Comparison of ENCODE assay signal across 1 cellular context in genomic region chr1:29893036-29893723, GRCh38.
TF ChIP-seq lines count a peak whose summit lies in the region.

No MANE protein-coding gene starts in this region.

TF ChIP-seq in WTC11, 78 proteins besides CTCF, POLR2A, EP300 and RAD21 (continued from another document):
- TF ChIP-seq ZNF423 (CRISPR knock-in tag; IDR thresholded peaks at IDR 0.05): no peak
